In the genomic region with DNA sequence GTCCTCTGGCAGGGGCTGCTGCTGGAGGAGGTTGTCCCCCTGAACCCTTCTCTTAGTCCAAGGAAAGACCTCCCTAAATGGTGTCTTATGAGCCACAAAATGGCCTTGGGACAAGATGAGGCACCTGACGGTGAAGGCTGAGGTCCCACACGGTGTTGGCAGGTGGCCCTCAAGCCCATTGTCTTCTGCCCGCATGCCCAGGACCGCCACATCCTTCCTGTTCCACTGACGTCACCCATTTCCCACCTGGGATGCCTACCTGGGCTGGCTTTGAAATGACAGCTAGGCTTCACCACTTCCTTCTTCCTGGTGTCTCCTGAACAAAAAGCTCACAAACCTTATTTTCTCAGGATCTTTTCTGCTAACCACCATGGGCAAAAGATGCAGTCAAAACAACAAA, we compare ENCODE assay signal across 30 cellular contexts. TPM values are rescaled to one million over a fixed set of nuclear protein-coding genes. Genes with fewer than 3 reads are reported as not detected.
DNase-seq lines count a peak whose midpoint lies in the region; ATAC-seq and TF ChIP-seq lines count a peak whose summit lies in the region.
"Had no signal": no experiment of that assay in that cellular context is flagged by ENCODE, and none has a peak within 500 bp of the region (broad histone marks: within the 10 kb centered on the region; RNA-seq: fewer than 3 reads in every experiment).

No MANE protein-coding gene starts in this region.

- peak overlapping the region; percentile 5 for H3K18ac ChIP-seq in neuronal stem cell (ENCODE audit: low read length)

- H3K4me1 Mint-ChIP-seq in activated naive CD8-positive, alpha-beta T cell treated with anti-CD3 and anti-CD28 coated beads, Interleukin-2, amount 10 ng/mL, durations not matched to agents 7 days and 5 days = peaks cover 37% of the 10 kb centered on the region
- H3K4me1 Mint-ChIP-seq in activated naive CD8-positive, alpha-beta T cell treated with anti-CD3 and anti-CD28 coated beads for 36 hours = peaks cover 26% of the 10 kb centered on the region
- H3K4me1 Mint-ChIP-seq in activated CD8-positive, alpha-beta T cell treated with anti-CD3 and anti-CD28 coated beads for 36 hours (ENCODE audit: low read depth) = peaks cover 24% of the 10 kb centered on the region

- H3K9me3 Mint-ChIP-seq in activated naive CD8-positive, alpha-beta T cell treated with anti-CD3 and anti-CD28 coated beads, Interleukin-2, amount 10 ng/mL, durations not matched to agents 7 days and 5 days = no peaks in the 10 kb centered on the region
- H3K9me3 Mint-ChIP-seq in activated naive CD8-positive, alpha-beta T cell treated with anti-CD3 and anti-CD28 coated beads for 36 hours = no peaks in the 10 kb centered on the region
- no peaks in the 10 kb centered on the region for H3K9me3 Mint-ChIP-seq in activated CD8-positive, alpha-beta T cell treated with anti-CD3 and anti-CD28 coated beads for 36 hours
- H3K9me3 Mint-ChIP-seq: activated naive CD4-positive, alpha-beta T cell treated with anti-CD3 and anti-CD28 coated beads, Interleukin-2, amount 10 ng/mL, durations not matched to agents 7 days and 5 days; activated T-cell treated with anti-CD3 and anti-CD28 coated beads, Interleukin-2, amount 50 U/mL, for 4 hours had no signal

- H2BK5ac ChIP-seq in neuronal stem cell (ENCODE audit: low read length) = no peak overlapping the region

- no CpG with 5 or more reads among the region's 5 CpGs for WGBS in neuronal stem cell (ENCODE audit: extremely low coverage in 2 of 2, insufficient read length in 2 of 2, insufficient replicate concordance in 1 of 2), 2 donors

- DNase-seq in DMS153 (lab: John Stamatoyannopoulos, UW) = peak; percentile 49
- no peak for DNase-seq in DMS153 treated with DMSO at 0.1 percent for 48 hours (lab: John Stamatoyannopoulos, UW; ENCODE audit: unreplicated experiment)
- peak; percentile 47 for DNase-seq in activated naive CD8-positive, alpha-beta T cell treated with anti-CD3 and anti-CD28 coated beads, Interleukin-2, amount 10 ng/mL, durations not matched to agents 7 days and 5 days
- no peak for DNase-seq in activated naive CD8-positive, alpha-beta T cell treated with anti-CD3 and anti-CD28 coated beads for 36 hours
- peak; percentile 30 for DNase-seq in activated CD8-positive, alpha-beta T cell treated with anti-CD3 and anti-CD28 coated beads for 36 hours
- DNase-seq in neuronal stem cell (ENCODE audit: low spot score) = no peak
- no peak for DNase-seq in RKO (ENCODE audit: low spot score)
- DNase-seq: activated CD4-positive, alpha-beta T cell treated with anti-CD3 and anti-CD28 coated beads for 1 hour; activated naive CD4-positive, alpha-beta T cell treated with anti-CD3 and anti-CD28 coated beads, Interleukin-2, amount 10 ng/mL, durations not matched to agents 7 days and 5 days; activated T-cell treated with anti-CD3 and anti-CD28 coated beads, Interleukin-2, amount 50 U/mL, for 4 hours; glutamatergic neuron; mammary epithelial cell; NCI-H1092 treated with DMSO at 0.1 percent for 48 hours; NCI-H187 treated with DMSO at 0.1 percent for 48 hours; NCI-H524 treated with DMSO at 0.1 percent for 48 hours; NK-92 treated with Interleukin-12 subunit alpha and Interleukin-12 subunit beta, amount 100 ng/mL, for 24 hours; pancreas; PC-3; Right ventricle myocardium superior; stomach had no signal

- no peak overlapping the region for H2AFZ ChIP-seq in neuronal stem cell (ENCODE audit: low read length)

- no peak overlapping the region for H3K4ac ChIP-seq in neuronal stem cell (ENCODE audit: low read length)

- H4K8ac ChIP-seq in neuronal stem cell (ENCODE audit: low read depth, low read length) = peak overlapping the region; percentile 29

- H3K36me3 ChIP-seq in neuronal stem cell (replicated peaks in 1 of 2; ENCODE audit: control insufficient read depth in 2 of 2, insufficient read depth in 2 of 2, low read length in 2 of 2) = no peaks in the 10 kb centered on the region
- H3K36me3 ChIP-seq: pancreas, stomach had no signal

- H3K27ac ChIP-seq in neuronal stem cell (replicated peaks; ENCODE audit: low read length) = no peak overlapping the region
- H3K27ac ChIP-seq: 22Rv1, C4-2B, pancreas, stomach had no signal

- CTCF ChIA-PET in activated CD8-positive, alpha-beta T cell treated with anti-CD3 and anti-CD28 coated beads for 36 hours (lab: Charles Lee) = interaction anchor here (1.1 kb wide), 1 partner anchor 657 kb away, joined by 3 read pairs; no protein-coding TSS in a partner anchor

- H2AK5ac ChIP-seq in neuronal stem cell (ENCODE audit: low read depth, low read length) = no peak overlapping the region

- peaks cover 42% of the 10 kb centered on the region for H3K27me3 Mint-ChIP-seq in activated naive CD8-positive, alpha-beta T cell treated with anti-CD3 and anti-CD28 coated beads, Interleukin-2, amount 10 ng/mL, durations not matched to agents 7 days and 5 days
- H3K27me3 Mint-ChIP-seq in activated naive CD8-positive, alpha-beta T cell treated with anti-CD3 and anti-CD28 coated beads for 36 hours = peaks cover 9% of the 10 kb centered on the region
- H3K27me3 Mint-ChIP-seq in activated CD8-positive, alpha-beta T cell treated with anti-CD3 and anti-CD28 coated beads for 36 hours = peaks cover 10% of the 10 kb centered on the region

- no peak overlapping the region for H3K4me3 ChIP-seq in neuronal stem cell (ENCODE audit: low read length in 2 of 2)
- H3K4me3 ChIP-seq: GM12878, K562, pancreas, smooth muscle cell, stomach had no signal

- no peak overlapping the region for H2BK12ac ChIP-seq in neuronal stem cell (ENCODE audit: low read length)

- H3K27me3 ChIP-seq in neuronal stem cell (ENCODE audit: control insufficient read depth in 3 of 3, insufficient read depth in 3 of 3, low read depth in 1 of 3, low read length in 3 of 3) = peaks cover 0 to 42% (median 0%) of the 10 kb centered on the region in 3 experiments

- H3K9ac ChIP-seq in neuronal stem cell (ENCODE audit: low read depth, low read length, poor library complexity) = no peak overlapping the region

- H3K79me1 ChIP-seq in neuronal stem cell (ENCODE audit: low read depth, low read length) = no peaks in the 10 kb centered on the region

- H3K4me3 Mint-ChIP-seq in activated naive CD8-positive, alpha-beta T cell treated with anti-CD3 and anti-CD28 coated beads, Interleukin-2, amount 10 ng/mL, durations not matched to agents 7 days and 5 days = peak overlapping the region; percentile 47
- H3K4me3 Mint-ChIP-seq in activated naive CD8-positive, alpha-beta T cell treated with anti-CD3 and anti-CD28 coated beads for 36 hours = no peak overlapping the region
- no peak overlapping the region for H3K4me3 Mint-ChIP-seq in activated CD8-positive, alpha-beta T cell treated with anti-CD3 and anti-CD28 coated beads for 36 hours
- H3K4me3 Mint-ChIP-seq: activated naive CD4-positive, alpha-beta T cell treated with anti-CD3 and anti-CD28 coated beads, Interleukin-2, amount 10 ng/mL, durations not matched to agents 7 days and 5 days; activated T-cell treated with anti-CD3 and anti-CD28 coated beads, Interleukin-2, amount 50 U/mL, for 4 hours had no signal

- no peak overlapping the region for H3K4me2 ChIP-seq in neuronal stem cell (ENCODE audit: insufficient read depth, low read length, poor library complexity, severe bottlenecking)
- H3K4me2 ChIP-seq: smooth muscle cell had no signal

- no peak for TF ChIP-seq CTCF in activated CD8-positive, alpha-beta T cell treated with anti-CD3 and anti-CD28 coated beads for 36 hours (IDR thresholded peaks at IDR 0.05)

- intact Hi-C loops in activated CD8-positive, alpha-beta T cell treated with anti-CD3 and anti-CD28 coated beads for 36 hours (cut with micrococcal nuclease) = loop anchor here (5.0 kb wide), 1 partner anchor 41 kb away; no protein-coding TSS in a partner anchor

- no peak overlapping the region for H4K91ac ChIP-seq in neuronal stem cell (ENCODE audit: low read depth, low read length, poor library complexity)

- H2BK15ac ChIP-seq in neuronal stem cell (ENCODE audit: low read length) = no peak overlapping the region

- H3K27ac Mint-ChIP-seq in activated naive CD8-positive, alpha-beta T cell treated with anti-CD3 and anti-CD28 coated beads, Interleukin-2, amount 10 ng/mL, durations not matched to agents 7 days and 5 days = peak overlapping the region; percentile 62
- H3K27ac Mint-ChIP-seq in activated naive CD8-positive, alpha-beta T cell treated with anti-CD3 and anti-CD28 coated beads for 36 hours = no peak overlapping the region
- no peak overlapping the region for H3K27ac Mint-ChIP-seq in activated CD8-positive, alpha-beta T cell treated with anti-CD3 and anti-CD28 coated beads for 36 hours
- H3K27ac Mint-ChIP-seq: activated naive CD4-positive, alpha-beta T cell treated with anti-CD3 and anti-CD28 coated beads, Interleukin-2, amount 10 ng/mL, durations not matched to agents 7 days and 5 days had no signal

- no peak overlapping the region for H3K14ac ChIP-seq in neuronal stem cell (ENCODE audit: low read length)

- POLR2A ChIA-PET in activated naive CD8-positive, alpha-beta T cell treated with anti-CD3 and anti-CD28 coated beads, Interleukin-2, amount 10 ng/mL, durations not matched to agents 7 days and 5 days (lab: Charles Lee) = interaction anchor here (0.6 to 1.1 kb wide), 2 partner anchors 15 to 141 kb away, joined by 4 to 5 read pairs; no protein-coding TSS in a partner anchor
- POLR2A ChIA-PET in activated CD8-positive, alpha-beta T cell treated with anti-CD3 and anti-CD28 coated beads for 36 hours (lab: Charles Lee) = no interaction called here

- H3K4me1 ChIP-seq in neuronal stem cell (ENCODE audit: control insufficient read depth in 2 of 2, insufficient read depth in 1 of 2, low read depth in 1 of 2, low read length in 2 of 2) = peaks cover 0 to 3% of the 10 kb centered on the region in 2 donors
- H3K4me1 ChIP-seq: pancreas had no signal

- no peak overlapping the region for H2BK120ac ChIP-seq in neuronal stem cell (ENCODE audit: low read depth, low read length)

- no peaks in the 10 kb centered on the region for H3K9me3 ChIP-seq in neuronal stem cell (replicated peaks in 1 of 2; ENCODE audit: control insufficient read depth in 2 of 2, insufficient read depth in 1 of 2, low read depth in 1 of 2, low read length in 2 of 2)
- H3K9me3 ChIP-seq: pancreas, stomach had no signal

- peak; percentile 48 for ATAC-seq in activated naive CD8-positive, alpha-beta T cell treated with anti-CD3 and anti-CD28 coated beads, Interleukin-2, amount 10 ng/mL, durations not matched to agents 7 days and 5 days (ENCODE audit: low read depth)
- ATAC-seq in activated CD8-positive, alpha-beta T cell treated with anti-CD3 and anti-CD28 coated beads for 36 hours = peak; percentile 34
- no peak for ATAC-seq in GM21515 (IDR thresholded peaks at IDR 0.05; ENCODE audit: unreplicated experiment)
- ATAC-seq: activated T-cell treated with anti-CD3 and anti-CD28 coated beads, Interleukin-2, amount 50 U/mL, for 4 hours; GM12878; K562; PC-3 had no signal

- H3K36me3 Mint-ChIP-seq in activated naive CD8-positive, alpha-beta T cell treated with anti-CD3 and anti-CD28 coated beads, Interleukin-2, amount 10 ng/mL, durations not matched to agents 7 days and 5 days = no peaks in the 10 kb centered on the region
- no peaks in the 10 kb centered on the region for H3K36me3 Mint-ChIP-seq in activated naive CD8-positive, alpha-beta T cell treated with anti-CD3 and anti-CD28 coated beads for 36 hours
- no peaks in the 10 kb centered on the region for H3K36me3 Mint-ChIP-seq in activated CD8-positive, alpha-beta T cell treated with anti-CD3 and anti-CD28 coated beads for 36 hours (ENCODE audit: low read depth)
- H3K36me3 Mint-ChIP-seq: activated naive CD4-positive, alpha-beta T cell treated with anti-CD3 and anti-CD28 coated beads, Interleukin-2, amount 10 ng/mL, durations not matched to agents 7 days and 5 days had no signal

- no peak overlapping the region for H3K23ac ChIP-seq in neuronal stem cell (ENCODE audit: low read depth, low read length, poor library complexity)

RNA-seq across cellular contexts. Expression of a gene that starts 2.1 kb away (rescaled TPM):
- total RNA-seq in activated naive CD8-positive, alpha-beta T cell treated with anti-CD3 and anti-CD28 coated beads, Interleukin-2, amount 10 ng/mL, durations not matched to agents 7 days and 5 days = not detected
- total RNA-seq in activated naive CD8-positive, alpha-beta T cell treated with anti-CD3 and anti-CD28 coated beads for 36 hours = not detected
- not detected for total RNA-seq in activated CD8-positive, alpha-beta T cell treated with anti-CD3 and anti-CD28 coated beads for 36 hours
- polyA plus RNA-seq in neuronal stem cell (2013, experiment 1 of 2) = not detected
- polyA plus RNA-seq in neuronal stem cell (2013, experiment 2 of 2) = not detected
- total RNA-seq: activated CD8-positive, alpha-beta memory T cell treated with anti-CD3 and anti-CD28 coated beads for 36 hours; epithelial cell of proximal tubule; H1; Right ventricle myocardium superior; smooth muscle cell had no signal
- polyA plus RNA-seq: neural cell, smooth muscle cell had no signal

Comparison
In these comparisons a context has a peak if more than half of its experiments do, and no peak if none do; other contexts are left out.
1. DNase-seq: peak in DMS153 (single experiment), activated naive CD8-positive, alpha-beta T cell treated with anti-CD3 and anti-CD28 coated beads, Interleukin-2, amount 10 ng/mL, durations not matched to agents 7 days and 5 days (single experiment) and activated CD8-positive, alpha-beta T cell treated with anti-CD3 and anti-CD28 coated beads for 36 hours (single experiment); none in DMS153 treated with DMSO at 0.1 percent for 48 hours (single experiment), activated naive CD8-positive, alpha-beta T cell treated with anti-CD3 and anti-CD28 coated beads for 36 hours (single experiment), neuronal stem cell (single experiment) and RKO (single experiment).